Comparison of ENCODE assay signal across 20 cellular contexts in genomic region chr2:210553371-210553770, GRCh38. TPM values are rescaled to one million over a fixed set of nuclear protein-coding genes. Genes with fewer than 3 reads are reported as not detected.
DNase-seq lines count a peak whose midpoint lies in the region; ATAC-seq, FAIRE-seq and TF ChIP-seq lines count a peak whose summit lies in the region.
"Had no signal": no experiment of that assay in that cellular context is flagged by ENCODE, and none has a peak within 500 bp of the region (broad histone marks: within the 10 kb centered on the region; RNA-seq: fewer than 3 reads in every experiment).

No MANE protein-coding gene starts in this region.

- CTCF ChIA-PET in PC-3 (lab: Charles Lee) = no interaction called here

- H3K4me2 ChIP-seq in PC-3 (ENCODE audit: low read length) = no peak overlapping the region

- H3K4me1 ChIP-seq in PC-3 (ENCODE audit: insufficient read depth, low read length) (no peaks in the 10 kb centered on the region), left lung (no peaks in the 10 kb centered on the region)

- H3K36me3 ChIP-seq in PC-3 (ENCODE audit: low read depth, low read length) (no peaks in the 10 kb centered on the region), bronchial epithelial cell (ENCODE audit: control insufficient read depth, insufficient read depth, low read length) (no peaks in the 10 kb centered on the region), left lung (no peaks in the 10 kb centered on the region)
- H3K36me3 ChIP-seq: pancreas had no signal

- H3F3A ChIP-seq in PC-3 (ENCODE audit: low read length, unreplicated experiment) = no peaks in the 10 kb centered on the region

- POLR2A ChIA-PET in PC-3 (lab: Charles Lee; ENCODE audit: unreplicated experiment) = no interaction called here

- peak; percentile 40; the same call in 1 of the 2 replicates for ATAC-seq in PC-3
- peak; percentile 65 for ATAC-seq in left lung
- no peak for ATAC-seq in GM19023 (IDR thresholded peaks at IDR 0.05; ENCODE audit: unreplicated experiment)
- no peak for ATAC-seq in GM18519 (IDR thresholded peaks at IDR 0.05; ENCODE audit: low FRiP score, unreplicated experiment)
- ATAC-seq: mucosa of descending colon had no signal

- H3K9me2 ChIP-seq in PC-3 (replicated peaks; ENCODE audit: low read length) = no peaks in the 10 kb centered on the region

- no peaks in the 10 kb centered on the region for H3K79me2 ChIP-seq in PC-3 (ENCODE audit: low read length)

- intact Hi-C loops in PC-3 (cut with micrococcal nuclease) (no loop called here), left lung (cut with DNase I) (no loop called here)

- H3K27ac ChIP-seq in PC-3 (ENCODE audit: low read length) (no peak overlapping the region), left lung (no peak overlapping the region)
- H3K27ac ChIP-seq: pancreas, SK-N-MC had no signal

- no peak overlapping the region for H2AFZ ChIP-seq in PC-3 (ENCODE audit: low read length)

- no peak overlapping the region for H3K9ac ChIP-seq in PC-3 (ENCODE audit: low read length)

- H4K20me1 ChIP-seq in PC-3 (ENCODE audit: low read length) = no peaks in the 10 kb centered on the region

- DNase-seq in AG10803 (ENCODE audit: low read depth) (peak; percentile 16), PC-3 (peak; percentile 22), bronchial epithelial cell (ENCODE audit: low read depth) (peak; percentile 63), left lung (no peak), NCI-H2196 treated with DMSO at 0.1 percent for 48 hours (lab: John Stamatoyannopoulos, UW; ENCODE audit: unreplicated experiment) (no peak), dedifferentiated amniotic fluid mesenchymal stem cell (ENCODE audit: extremely low spot score) (no peak)
- DNase-seq: activated CD4-positive, alpha-beta T cell treated with anti-CD3 and anti-CD28 coated beads, Interleukin-2, amount 50 U/mL, for 1 hour; activated naive CD8-positive, alpha-beta T cell treated with anti-CD3 and anti-CD28 coated beads, Interleukin-2, amount 10 ng/mL, durations not matched to agents 7 days and 5 days; cerebellar nuclear complex; COR-L47; KG1; kidney glomerular epithelial cell; mucosa of descending colon; NCI-H1436 treated with DMSO at 0.1 percent for 48 hours; NCI-H446; stimulated activated naive CD4-positive, alpha-beta T cell treated with Interleukin-2 at 50 U/mL for 16 hours had no signal

- BruUV-seq in PC-3 (replicated peaks; lab: Mats Ljungman, UMichigan) = no TSS peak

- H3K27me3 ChIP-seq in PC-3 (ENCODE audit: low read length) (no peaks in the 10 kb centered on the region), bronchial epithelial cell (ENCODE audit: control insufficient read depth, insufficient read depth, low read length) (no peaks in the 10 kb centered on the region), left lung (no peaks in the 10 kb centered on the region)
- H3K27me3 ChIP-seq: pancreas had no signal

- no peak for FAIRE-seq in bronchial epithelial cell (lab: Jason Lieb, UNC)
- FAIRE-seq: pancreas had no signal

- no peak overlapping the region for H3K4me3 ChIP-seq in AG10803 (ENCODE audit: low read length)
- no peak overlapping the region for H3K4me3 ChIP-seq in PC-3 (ENCODE audit: low read length)
- H3K4me3 ChIP-seq in bronchial epithelial cell (ENCODE audit: low read depth, low read length) = no peak overlapping the region
- no peak overlapping the region for H3K4me3 ChIP-seq in left lung
- H3K4me3 ChIP-seq: mucosa of descending colon, pancreas, SK-N-MC had no signal

- TF ChIP-seq CTCF in AG10803 (conservative IDR thresholded peaks at IDR 0.05; ENCODE audit: low read length) (no peak), PC-3 (conservative IDR thresholded peaks at IDR 0.05; ENCODE audit: low read depth, low read length) (no peak), bronchial epithelial cell (IDR thresholded peaks at IDR 0.05; ENCODE audit: insufficient read depth, low read length, severe bottlenecking) (no peak), left lung (IDR thresholded peaks at IDR 0.05) (no peak)

- H3K9me3 ChIP-seq in PC-3 (ENCODE audit: low read length) (no peaks in the 10 kb centered on the region), left lung (no peaks in the 10 kb centered on the region)
- H3K9me3 ChIP-seq: mucosa of descending colon, pancreas had no signal

RNA-seq across cellular contexts. Expression of gene CPS1, which starts 3.0 kb away (rescaled TPM):
- total RNA-seq in PC-3 (2014; rRNA removed) = 17.7 and 17.9 TPM in 2 replicates
- total RNA-seq in bronchial epithelial cell = 6.3 and 12.6 TPM in 2 replicates
- total RNA-seq in left lung = 1 to 10 TPM; 4.6 to 7.8 TPM

Comparison
In these comparisons a context has a peak if more than half of its experiments do, and no peak if none do; other contexts are left out.
1. DNase-seq: peak in AG10803 (single experiment), PC-3 (single experiment) and bronchial epithelial cell (single experiment); none in left lung (0 of 2), NCI-H2196 treated with DMSO at 0.1 percent for 48 hours (single experiment) and dedifferentiated amniotic fluid mesenchymal stem cell (single experiment).
2. ATAC-seq: peak in PC-3 (single experiment) and left lung (single experiment); none in GM19023 (single experiment) and GM18519 (single experiment).